1 cellular context compared by ENCODE assay signal in the genomic region with DNA sequence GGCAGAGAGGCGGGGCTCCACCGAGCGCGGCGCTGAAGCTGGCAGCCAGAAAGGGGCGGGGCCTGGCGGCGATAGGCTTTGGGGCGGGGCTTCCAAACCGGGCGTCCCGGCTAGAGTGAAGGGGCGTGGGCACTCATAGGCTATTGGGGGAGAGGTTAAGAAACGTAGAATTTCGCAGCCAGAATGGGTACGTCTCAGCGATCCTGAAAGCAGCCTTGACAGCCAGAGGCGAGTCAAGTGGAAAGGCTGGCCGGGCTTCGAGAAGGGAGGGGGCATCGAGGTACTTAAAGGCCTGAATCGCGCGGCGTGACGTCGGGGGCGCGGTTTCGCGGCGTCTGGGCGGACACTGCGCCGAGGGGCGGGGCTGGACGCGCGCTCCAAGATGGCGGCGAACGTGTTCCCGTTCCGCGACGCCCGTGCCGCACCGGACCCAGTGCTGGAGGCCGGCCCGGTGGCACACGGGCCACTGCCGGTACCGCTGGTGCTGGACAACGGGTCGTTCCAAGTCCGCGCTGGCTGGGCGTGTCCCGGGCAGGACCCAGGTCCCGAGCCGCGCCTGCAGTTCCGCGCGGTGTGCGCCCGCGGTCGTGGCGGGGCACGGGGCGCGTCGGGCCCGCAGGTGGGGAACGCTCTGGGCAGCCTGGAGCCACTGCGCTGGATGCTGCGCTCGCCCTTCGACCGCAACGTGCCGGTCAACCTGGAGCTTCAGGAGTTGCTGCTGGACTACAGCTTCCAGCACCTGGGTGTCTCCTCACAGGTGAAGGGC.
TF ChIP-seq lines count a peak whose summit lies in the region.

A gene (plus strand): TSS at position 364 of the 766 bp plus-strand sequence. CDS start 19 bp downstream, at position 383.

TF ChIP-seq in K562, 482 proteins besides CTCF, POLR2A, EP300 and RAD21 (continued from another document and continues in another):
- TF ChIP-seq ASH1L (IDR thresholded peaks at IDR 0.05; ENCODE audit: borderline replicate concordance, low read depth, partially characterized antibody) (no peak), SMAD4 (CRISPR knock-in tag; conservative IDR thresholded peaks at IDR 0.05) (peak; percentile 49; the same call in 1 of the 2 replicates), ZNF586 (CRISPR knock-in tag; conservative IDR thresholded peaks at IDR 0.05) (no peak), ZNF408 (CRISPR knock-in tag; IDR thresholded peaks at IDR 0.05; ENCODE audit: low read depth) (no peak), HNRNPK (IDR thresholded peaks at IDR 0.05; ENCODE audit: low read depth, low read length, poor library complexity, severe bottlenecking) (no peak), ZNF830 (CRISPR knock-in tag; IDR thresholded peaks at IDR 0.05) (no peak), ARID1B (IDR thresholded peaks at IDR 0.05) (no peak), PHB (CRISPR knock-in tag; IDR thresholded peaks at IDR 0.05) (no peak), SP1 (CRISPR knock-in tag; IDR thresholded peaks at IDR 0.05) (no peak; the same call in none of the 2 replicates), ZNF445 (CRISPR knock-in tag; IDR thresholded peaks at IDR 0.05; ENCODE audit: low read depth) (no peak), NEUROD1 (IDR thresholded peaks at IDR 0.05; ENCODE audit: borderline replicate concordance, low read depth, low read length, partially characterized antibody) (no peak), RBM15 (IDR thresholded peaks at IDR 0.05; ENCODE audit: insufficient read depth, low read length) (no peak), SREBF2 (CRISPR knock-in tag; IDR thresholded peaks at IDR 0.05) (no peak), ZNF431 (CRISPR knock-in tag; IDR thresholded peaks at IDR 0.05) (0 out of 2 replicates have a peak, but pooled peaks have one; percentile 51), FIP1L1 (IDR thresholded peaks at IDR 0.05; ENCODE audit: low read depth, low read length, poor library complexity, severe bottlenecking) (peak; percentile 28), ZNF212 (CRISPR knock-in tag; IDR thresholded peaks at IDR 0.05) (no peak), SMAD2 (IDR thresholded peaks at IDR 0.05; ENCODE audit: low read depth, low read length) (no peak), TCF7 (IDR thresholded peaks at IDR 0.05; ENCODE audit: borderline replicate concordance) (no peak), HDAC3 (IDR thresholded peaks at IDR 0.05; ENCODE audit: borderline replicate concordance, partially characterized antibody) (no peak), TAF1 (IDR thresholded peaks at IDR 0.05; ENCODE audit: control insufficient read depth, extremely low read depth, insufficient read depth, low read length, severe bottlenecking) (peak; percentile 52), LARP7 (IDR thresholded peaks at IDR 0.05) (no peak), GATAD2B (IDR thresholded peaks at IDR 0.05; ENCODE audit: borderline replicate concordance) (no peak), NR2C1 (IDR thresholded peaks at IDR 0.05) (no peak), NR2C1 (tag; IDR thresholded peaks at IDR 0.05) (no peak), NELFE (IDR thresholded peaks at IDR 0.05; ENCODE audit: insufficient read depth, insufficient read length) (no peak), POLR2AphosphoS2 (IDR thresholded peaks at IDR 0.05; ENCODE audit: low read length) (no peak), HNRNPL (IDR thresholded peaks at IDR 0.05; ENCODE audit: low read depth, low read length) (no peak), CEBPG (CRISPR knock-in tag; IDR thresholded peaks at IDR 0.05) (peak; percentile 48; the same call in 1 of the 2 replicates), CEBPG (tag; conservative IDR thresholded peaks at IDR 0.05 in 1 of 2, IDR thresholded peaks at IDR 0.05 in 1 of 2) (no peak), HNRNPUL1 (IDR thresholded peaks at IDR 0.05; ENCODE audit: low read length) (no peak)
- TF ChIP-seq, protein P1, sequence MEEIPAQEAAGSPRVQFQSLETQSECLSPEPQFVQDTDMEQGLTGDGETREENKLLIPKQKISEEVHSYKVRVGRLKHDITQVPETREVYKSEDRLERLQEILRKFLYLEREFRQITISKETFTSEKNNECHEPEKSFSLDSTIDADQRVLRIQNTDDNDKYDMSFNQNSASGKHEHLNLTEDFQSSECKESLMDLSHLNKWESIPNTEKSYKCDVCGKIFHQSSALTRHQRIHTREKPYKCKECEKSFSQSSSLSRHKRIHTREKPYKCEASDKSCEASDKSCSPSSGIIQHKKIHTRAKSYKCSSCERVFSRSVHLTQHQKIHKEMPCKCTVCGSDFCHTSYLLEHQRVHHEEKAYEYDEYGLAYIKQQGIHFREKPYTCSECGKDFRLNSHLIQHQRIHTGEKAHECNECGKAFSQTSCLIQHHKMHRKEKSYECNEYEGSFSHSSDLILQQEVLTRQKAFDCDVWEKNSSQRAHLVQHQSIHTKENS (CRISPR knock-in tag; IDR thresholded peaks at IDR 0.05) = no peak
- TF ChIP-seq, protein P2, sequence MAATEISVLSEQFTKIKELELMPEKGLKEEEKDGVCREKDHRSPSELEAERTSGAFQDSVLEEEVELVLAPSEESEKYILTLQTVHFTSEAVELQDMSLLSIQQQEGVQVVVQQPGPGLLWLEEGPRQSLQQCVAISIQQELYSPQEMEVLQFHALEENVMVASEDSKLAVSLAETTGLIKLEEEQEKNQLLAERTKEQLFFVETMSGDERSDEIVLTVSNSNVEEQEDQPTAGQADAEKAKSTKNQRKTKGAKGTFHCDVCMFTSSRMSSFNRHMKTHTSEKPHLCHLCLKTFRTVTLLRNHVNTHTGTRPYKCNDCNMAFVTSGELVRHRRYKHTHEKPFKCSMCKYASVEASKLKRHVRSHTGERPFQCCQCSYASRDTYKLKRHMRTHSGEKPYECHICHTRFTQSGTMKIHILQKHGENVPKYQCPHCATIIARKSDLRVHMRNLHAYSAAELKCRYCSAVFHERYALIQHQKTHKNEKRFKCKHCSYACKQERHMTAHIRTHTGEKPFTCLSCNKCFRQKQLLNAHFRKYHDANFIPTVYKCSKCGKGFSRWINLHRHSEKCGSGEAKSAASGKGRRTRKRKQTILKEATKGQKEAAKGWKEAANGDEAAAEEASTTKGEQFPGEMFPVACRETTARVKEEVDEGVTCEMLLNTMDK (IDR thresholded peaks at IDR 0.05; ENCODE audit: borderline replicate concordance, insufficient read depth, low read depth, low read length, poor library complexity, severe bottlenecking) = no peak
- TF ChIP-seq, protein P3, sequence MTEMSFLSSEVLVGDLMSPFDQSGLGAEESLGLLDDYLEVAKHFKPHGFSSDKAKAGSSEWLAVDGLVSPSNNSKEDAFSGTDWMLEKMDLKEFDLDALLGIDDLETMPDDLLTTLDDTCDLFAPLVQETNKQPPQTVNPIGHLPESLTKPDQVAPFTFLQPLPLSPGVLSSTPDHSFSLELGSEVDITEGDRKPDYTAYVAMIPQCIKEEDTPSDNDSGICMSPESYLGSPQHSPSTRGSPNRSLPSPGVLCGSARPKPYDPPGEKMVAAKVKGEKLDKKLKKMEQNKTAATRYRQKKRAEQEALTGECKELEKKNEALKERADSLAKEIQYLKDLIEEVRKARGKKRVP (CRISPR knock-in tag; IDR thresholded peaks at IDR 0.05) = no peak
- TF ChIP-seq, protein P4, sequence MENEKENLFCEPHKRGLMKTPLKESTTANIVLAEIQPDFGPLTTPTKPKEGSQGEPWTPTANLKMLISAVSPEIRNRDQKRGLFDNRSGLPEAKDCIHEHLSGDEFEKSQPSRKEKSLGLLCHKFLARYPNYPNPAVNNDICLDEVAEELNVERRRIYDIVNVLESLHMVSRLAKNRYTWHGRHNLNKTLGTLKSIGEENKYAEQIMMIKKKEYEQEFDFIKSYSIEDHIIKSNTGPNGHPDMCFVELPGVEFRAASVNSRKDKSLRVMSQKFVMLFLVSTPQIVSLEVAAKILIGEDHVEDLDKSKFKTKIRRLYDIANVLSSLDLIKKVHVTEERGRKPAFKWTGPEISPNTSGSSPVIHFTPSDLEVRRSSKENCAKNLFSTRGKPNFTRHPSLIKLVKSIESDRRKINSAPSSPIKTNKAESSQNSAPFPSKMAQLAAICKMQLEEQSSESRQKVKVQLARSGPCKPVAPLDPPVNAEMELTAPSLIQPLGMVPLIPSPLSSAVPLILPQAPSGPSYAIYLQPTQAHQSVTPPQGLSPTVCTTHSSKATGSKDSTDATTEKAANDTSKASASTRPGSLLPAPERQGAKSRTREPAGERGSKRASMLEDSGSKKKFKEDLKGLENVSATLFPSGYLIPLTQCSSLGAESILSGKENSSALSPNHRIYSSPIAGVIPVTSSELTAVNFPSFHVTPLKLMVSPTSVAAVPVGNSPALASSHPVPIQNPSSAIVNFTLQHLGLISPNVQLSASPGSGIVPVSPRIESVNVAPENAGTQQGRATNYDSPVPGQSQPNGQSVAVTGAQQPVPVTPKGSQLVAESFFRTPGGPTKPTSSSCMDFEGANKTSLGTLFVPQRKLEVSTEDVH (IDR thresholded peaks at IDR 0.05; ENCODE audit: low read depth, partially characterized antibody) = no peak
- TF ChIP-seq, protein P5, sequence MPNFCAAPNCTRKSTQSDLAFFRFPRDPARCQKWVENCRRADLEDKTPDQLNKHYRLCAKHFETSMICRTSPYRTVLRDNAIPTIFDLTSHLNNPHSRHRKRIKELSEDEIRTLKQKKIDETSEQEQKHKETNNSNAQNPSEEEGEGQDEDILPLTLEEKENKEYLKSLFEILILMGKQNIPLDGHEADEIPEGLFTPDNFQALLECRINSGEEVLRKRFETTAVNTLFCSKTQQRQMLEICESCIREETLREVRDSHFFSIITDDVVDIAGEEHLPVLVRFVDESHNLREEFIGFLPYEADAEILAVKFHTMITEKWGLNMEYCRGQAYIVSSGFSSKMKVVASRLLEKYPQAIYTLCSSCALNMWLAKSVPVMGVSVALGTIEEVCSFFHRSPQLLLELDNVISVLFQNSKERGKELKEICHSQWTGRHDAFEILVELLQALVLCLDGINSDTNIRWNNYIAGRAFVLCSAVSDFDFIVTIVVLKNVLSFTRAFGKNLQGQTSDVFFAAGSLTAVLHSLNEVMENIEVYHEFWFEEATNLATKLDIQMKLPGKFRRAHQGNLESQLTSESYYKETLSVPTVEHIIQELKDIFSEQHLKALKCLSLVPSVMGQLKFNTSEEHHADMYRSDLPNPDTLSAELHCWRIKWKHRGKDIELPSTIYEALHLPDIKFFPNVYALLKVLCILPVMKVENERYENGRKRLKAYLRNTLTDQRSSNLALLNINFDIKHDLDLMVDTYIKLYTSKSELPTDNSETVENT (CRISPR knock-in tag; IDR thresholded peaks at IDR 0.05) = no peak
- TF ChIP-seq, protein P6, sequence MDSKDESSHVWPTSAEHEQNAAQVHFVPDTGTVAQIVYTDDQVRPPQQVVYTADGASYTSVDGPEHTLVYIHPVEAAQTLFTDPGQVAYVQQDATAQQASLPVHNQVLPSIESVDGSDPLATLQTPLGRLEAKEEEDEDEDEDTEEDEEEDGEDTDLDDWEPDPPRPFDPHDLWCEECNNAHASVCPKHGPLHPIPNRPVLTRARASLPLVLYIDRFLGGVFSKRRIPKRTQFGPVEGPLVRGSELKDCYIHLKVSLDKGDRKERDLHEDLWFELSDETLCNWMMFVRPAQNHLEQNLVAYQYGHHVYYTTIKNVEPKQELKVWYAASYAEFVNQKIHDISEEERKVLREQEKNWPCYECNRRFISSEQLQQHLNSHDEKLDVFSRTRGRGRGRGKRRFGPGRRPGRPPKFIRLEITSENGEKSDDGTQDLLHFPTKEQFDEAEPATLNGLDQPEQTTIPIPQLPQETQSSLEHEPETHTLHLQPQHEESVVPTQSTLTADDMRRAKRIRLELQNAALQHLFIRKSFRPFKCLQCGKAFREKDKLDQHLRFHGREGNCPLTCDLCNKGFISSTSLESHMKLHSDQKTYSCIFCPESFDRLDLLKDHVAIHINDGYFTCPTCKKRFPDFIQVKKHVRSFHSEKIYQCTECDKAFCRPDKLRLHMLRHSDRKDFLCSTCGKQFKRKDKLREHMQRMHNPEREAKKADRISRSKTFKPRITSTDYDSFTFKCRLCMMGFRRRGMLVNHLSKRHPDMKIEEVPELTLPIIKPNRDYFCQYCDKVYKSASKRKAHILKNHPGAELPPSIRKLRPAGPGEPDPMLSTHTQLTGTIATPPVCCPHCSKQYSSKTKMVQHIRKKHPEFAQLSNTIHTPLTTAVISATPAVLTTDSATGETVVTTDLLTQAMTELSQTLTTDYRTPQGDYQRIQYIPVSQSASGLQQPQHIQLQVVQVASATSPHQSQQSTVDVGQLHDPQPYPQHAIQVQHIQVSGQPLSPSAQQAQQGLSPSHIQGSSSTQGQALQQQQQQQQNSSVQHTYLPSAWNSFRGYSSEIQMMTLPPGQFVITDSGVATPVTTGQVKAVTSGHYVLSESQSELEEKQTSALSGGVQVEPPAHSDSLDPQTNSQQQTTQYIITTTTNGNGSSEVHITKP (IDR thresholded peaks at IDR 0.05; ENCODE audit: partially characterized antibody) = no peak
- TF ChIP-seq, protein P7, sequence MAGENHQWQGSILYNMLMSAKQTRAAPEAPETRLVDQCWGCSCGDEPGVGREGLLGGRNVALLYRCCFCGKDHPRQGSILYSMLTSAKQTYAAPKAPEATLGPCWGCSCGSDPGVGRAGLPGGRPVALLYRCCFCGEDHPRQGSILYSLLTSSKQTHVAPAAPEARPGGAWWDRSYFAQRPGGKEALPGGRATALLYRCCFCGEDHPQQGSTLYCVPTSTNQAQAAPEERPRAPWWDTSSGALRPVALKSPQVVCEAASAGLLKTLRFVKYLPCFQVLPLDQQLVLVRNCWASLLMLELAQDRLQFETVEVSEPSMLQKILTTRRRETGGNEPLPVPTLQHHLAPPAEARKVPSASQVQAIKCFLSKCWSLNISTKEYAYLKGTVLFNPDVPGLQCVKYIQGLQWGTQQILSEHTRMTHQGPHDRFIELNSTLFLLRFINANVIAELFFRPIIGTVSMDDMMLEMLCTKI (IDR thresholded peaks at IDR 0.05; ENCODE audit: partially characterized antibody) = no peak
- TF ChIP-seq, protein P8, sequence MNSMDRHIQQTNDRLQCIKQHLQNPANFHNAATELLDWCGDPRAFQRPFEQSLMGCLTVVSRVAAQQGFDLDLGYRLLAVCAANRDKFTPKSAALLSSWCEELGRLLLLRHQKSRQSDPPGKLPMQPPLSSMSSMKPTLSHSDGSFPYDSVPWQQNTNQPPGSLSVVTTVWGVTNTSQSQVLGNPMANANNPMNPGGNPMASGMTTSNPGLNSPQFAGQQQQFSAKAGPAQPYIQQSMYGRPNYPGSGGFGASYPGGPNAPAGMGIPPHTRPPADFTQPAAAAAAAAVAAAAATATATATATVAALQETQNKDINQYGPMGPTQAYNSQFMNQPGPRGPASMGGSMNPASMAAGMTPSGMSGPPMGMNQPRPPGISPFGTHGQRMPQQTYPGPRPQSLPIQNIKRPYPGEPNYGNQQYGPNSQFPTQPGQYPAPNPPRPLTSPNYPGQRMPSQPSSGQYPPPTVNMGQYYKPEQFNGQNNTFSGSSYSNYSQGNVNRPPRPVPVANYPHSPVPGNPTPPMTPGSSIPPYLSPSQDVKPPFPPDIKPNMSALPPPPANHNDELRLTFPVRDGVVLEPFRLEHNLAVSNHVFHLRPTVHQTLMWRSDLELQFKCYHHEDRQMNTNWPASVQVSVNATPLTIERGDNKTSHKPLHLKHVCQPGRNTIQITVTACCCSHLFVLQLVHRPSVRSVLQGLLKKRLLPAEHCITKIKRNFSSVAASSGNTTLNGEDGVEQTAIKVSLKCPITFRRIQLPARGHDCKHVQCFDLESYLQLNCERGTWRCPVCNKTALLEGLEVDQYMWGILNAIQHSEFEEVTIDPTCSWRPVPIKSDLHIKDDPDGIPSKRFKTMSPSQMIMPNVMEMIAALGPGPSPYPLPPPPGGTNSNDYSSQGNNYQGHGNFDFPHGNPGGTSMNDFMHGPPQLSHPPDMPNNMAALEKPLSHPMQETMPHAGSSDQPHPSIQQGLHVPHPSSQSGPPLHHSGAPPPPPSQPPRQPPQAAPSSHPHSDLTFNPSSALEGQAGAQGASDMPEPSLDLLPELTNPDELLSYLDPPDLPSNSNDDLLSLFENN (IDR thresholded peaks at IDR 0.05; ENCODE audit: low read depth in 2 of 2, low read length in 2 of 2) = no peak
- TF ChIP-seq, protein P9, sequence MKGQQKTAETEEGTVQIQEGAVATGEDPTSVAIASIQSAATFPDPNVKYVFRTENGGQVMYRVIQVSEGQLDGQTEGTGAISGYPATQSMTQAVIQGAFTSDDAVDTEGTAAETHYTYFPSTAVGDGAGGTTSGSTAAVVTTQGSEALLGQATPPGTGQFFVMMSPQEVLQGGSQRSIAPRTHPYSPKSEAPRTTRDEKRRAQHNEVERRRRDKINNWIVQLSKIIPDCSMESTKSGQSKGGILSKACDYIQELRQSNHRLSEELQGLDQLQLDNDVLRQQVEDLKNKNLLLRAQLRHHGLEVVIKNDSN (CRISPR knock-in tag; IDR thresholded peaks at IDR 0.05) = peak; percentile 37; the same call in 1 of the 2 replicates
